1 cellular context compared by ENCODE assay signal in the genomic region with DNA sequence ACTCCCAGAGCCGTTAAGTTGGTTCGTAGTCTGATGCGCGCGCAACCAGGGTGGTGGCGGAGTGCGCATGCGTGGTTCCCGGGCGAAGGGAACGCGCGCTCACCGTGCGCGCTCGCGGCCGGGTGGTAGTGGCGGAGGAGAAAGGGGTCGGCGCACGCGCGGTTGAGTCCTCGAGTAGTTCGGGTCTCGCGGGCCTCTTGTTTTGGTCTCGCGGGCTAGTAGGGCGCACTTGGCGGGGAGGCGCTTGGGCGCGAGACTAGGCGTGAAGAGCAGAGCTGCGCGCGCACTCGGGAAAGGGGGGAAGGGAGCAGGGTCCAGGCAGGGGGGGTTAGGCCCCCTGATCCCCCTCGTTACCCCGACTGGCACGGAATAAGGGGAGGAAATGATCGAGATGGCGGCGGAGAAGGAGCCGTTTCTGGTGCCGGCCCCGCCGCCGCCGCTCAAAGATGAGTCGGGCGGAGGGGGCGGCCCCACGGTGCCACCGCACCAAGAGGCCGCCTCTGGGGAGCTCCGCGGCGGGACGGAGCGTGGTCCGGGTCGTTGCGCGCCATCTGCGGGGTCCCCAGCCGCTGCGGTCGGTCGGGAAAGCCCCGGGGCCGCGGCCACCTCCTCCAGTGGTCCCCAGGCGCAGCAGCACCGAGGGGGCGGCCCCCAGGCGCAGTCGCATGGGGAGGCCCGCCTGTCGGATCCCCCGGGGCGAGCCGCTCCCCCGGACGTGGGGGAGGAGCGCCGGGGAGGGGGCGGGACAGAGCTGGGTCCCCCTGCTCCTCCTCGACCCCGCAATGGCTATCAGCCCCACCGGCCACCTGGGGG.
A peak's percentile ranks its signal among the peaks of the same experiment; 100 is the strongest.
TF ChIP-seq lines count a peak whose summit lies in the region.

MEPCE (plus strand) TSS at position 195 of the 813 bp plus-strand sequence; CDS start at position 383, 188 bp downstream.

TF ChIP-seq in HepG2, 621 proteins besides CTCF, POLR2A, EP300 and RAD21 (continued from another document and continues in another):
- TF ChIP-seq, protein P1, sequence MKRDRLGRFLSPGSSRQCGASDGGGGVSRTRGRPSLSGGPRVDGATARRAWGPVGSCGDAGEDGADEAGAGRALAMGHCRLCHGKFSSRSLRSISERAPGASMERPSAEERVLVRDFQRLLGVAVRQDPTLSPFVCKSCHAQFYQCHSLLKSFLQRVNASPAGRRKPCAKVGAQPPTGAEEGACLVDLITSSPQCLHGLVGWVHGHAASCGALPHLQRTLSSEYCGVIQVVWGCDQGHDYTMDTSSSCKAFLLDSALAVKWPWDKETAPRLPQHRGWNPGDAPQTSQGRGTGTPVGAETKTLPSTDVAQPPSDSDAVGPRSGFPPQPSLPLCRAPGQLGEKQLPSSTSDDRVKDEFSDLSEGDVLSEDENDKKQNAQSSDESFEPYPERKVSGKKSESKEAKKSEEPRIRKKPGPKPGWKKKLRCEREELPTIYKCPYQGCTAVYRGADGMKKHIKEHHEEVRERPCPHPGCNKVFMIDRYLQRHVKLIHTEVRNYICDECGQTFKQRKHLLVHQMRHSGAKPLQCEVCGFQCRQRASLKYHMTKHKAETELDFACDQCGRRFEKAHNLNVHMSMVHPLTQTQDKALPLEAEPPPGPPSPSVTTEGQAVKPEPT (CRISPR knock-in tag; IDR thresholded peaks at IDR 0.05; ENCODE audit: low read depth), result no peak
- TF ChIP-seq ZNF260 (CRISPR knock-in tag; IDR thresholded peaks at IDR 0.05; ENCODE audit: borderline replicate concordance, low read depth) (no peak), ZNF558 (CRISPR knock-in tag; IDR thresholded peaks at IDR 0.05; ENCODE audit: borderline replicate concordance) (no peak), EHMT2 (IDR thresholded peaks at IDR 0.05; ENCODE audit: borderline replicate concordance, low read depth, low read length) (no peak), GTF2F1 (IDR thresholded peaks at IDR 0.05; ENCODE audit: low read length) (no peak), ZEB1 (IDR thresholded peaks at IDR 0.05; ENCODE audit: insufficient replicate concordance, low read depth) (no peak), ZBTB3 (CRISPR knock-in tag; IDR thresholded peaks at IDR 0.05; ENCODE audit: borderline replicate concordance, low read depth) (no peak), ZNF292 (CRISPR knock-in tag; IDR thresholded peaks at IDR 0.05; ENCODE audit: borderline replicate concordance, low read depth) (no peak), ELF1 (CRISPR knock-in tag; IDR thresholded peaks at IDR 0.05) (no peak), ZFP36L2 (CRISPR knock-in tag; IDR thresholded peaks at IDR 0.05) (no peak), ZGPAT (CRISPR knock-in tag; IDR thresholded peaks at IDR 0.05) (peak; percentile 52; the same call in 1 of the 2 replicates), ZNF598 (CRISPR knock-in tag; IDR thresholded peaks at IDR 0.05; ENCODE audit: borderline replicate concordance) (no peak), RORA (CRISPR knock-in tag; IDR thresholded peaks at IDR 0.05) (no peak), ZSCAN20 (CRISPR knock-in tag; IDR thresholded peaks at IDR 0.05; ENCODE audit: borderline replicate concordance) (no peak), ZNF891 (CRISPR knock-in tag; IDR thresholded peaks at IDR 0.05) (peak; percentile 15; the same call in 1 of the 2 replicates), PHF20 (CRISPR knock-in tag; IDR thresholded peaks at IDR 0.05) (no peak), WIZ (CRISPR knock-in tag; IDR thresholded peaks at IDR 0.05) (no peak), SNAPC2 (CRISPR knock-in tag; IDR thresholded peaks at IDR 0.05) (peak; percentile 55; the same call in 1 of the 2 replicates), NCOR1 (IDR thresholded peaks at IDR 0.05; ENCODE audit: borderline replicate concordance, low read length) (peak; percentile 62), MED1 (CRISPR knock-in tag; IDR thresholded peaks at IDR 0.05) (no peak; the same call in 1 of the 2 replicates), ZNF432 (CRISPR knock-in tag; IDR thresholded peaks at IDR 0.05; ENCODE audit: borderline replicate concordance) (no peak), MZF1 (CRISPR knock-in tag; IDR thresholded peaks at IDR 0.05; ENCODE audit: borderline replicate concordance) (no peak), ZNF317 (CRISPR knock-in tag; IDR thresholded peaks at IDR 0.05) (0 out of 2 replicates have a peak, but pooled peaks have one; percentile 35), ZNF615 (CRISPR knock-in tag; IDR thresholded peaks at IDR 0.05; ENCODE audit: borderline replicate concordance) (peak; percentile 94; the same call in 1 of the 2 replicates), ZNF549 (CRISPR knock-in tag; IDR thresholded peaks at IDR 0.05) (no peak), ATF7 (IDR thresholded peaks at IDR 0.05) (no peak), ATF7 (CRISPR knock-in tag; IDR thresholded peaks at IDR 0.05) (no peak), ZNF468 (CRISPR knock-in tag; IDR thresholded peaks at IDR 0.05) (no peak), PBX3 (CRISPR knock-in tag; IDR thresholded peaks at IDR 0.05; ENCODE audit: borderline replicate concordance) (no peak), HHEX (CRISPR knock-in tag; IDR thresholded peaks at IDR 0.05) (no peak), HNF4A (CRISPR knock-in tag; IDR thresholded peaks at IDR 0.05) (peak; percentile 70), ZNF616 (CRISPR knock-in tag; IDR thresholded peaks at IDR 0.05; ENCODE audit: low read depth) (0 out of 2 replicates have a peak, but pooled peaks have one; percentile 17), RBM39 (IDR thresholded peaks at IDR 0.05; ENCODE audit: low read depth, low read length, poor library complexity, severe bottlenecking) (peak; percentile 18), FOSL2 (CRISPR knock-in tag; IDR thresholded peaks at IDR 0.05) (0 out of 2 replicates have a peak, but pooled peaks have one; percentile 6), XBP1 (CRISPR knock-in tag; IDR thresholded peaks at IDR 0.05) (no peak), ZNF644 (CRISPR knock-in tag; IDR thresholded peaks at IDR 0.05; ENCODE audit: low read depth) (no peak), ZNF510 (CRISPR knock-in tag; IDR thresholded peaks at IDR 0.05; ENCODE audit: low read depth) (no peak), ZNF101 (CRISPR knock-in tag; IDR thresholded peaks at IDR 0.05; ENCODE audit: borderline replicate concordance, low read depth) (no peak), SUZ12 (IDR thresholded peaks at IDR 0.05; ENCODE audit: low read depth, low read length) (no peak)
- TF ChIP-seq, protein P2, sequence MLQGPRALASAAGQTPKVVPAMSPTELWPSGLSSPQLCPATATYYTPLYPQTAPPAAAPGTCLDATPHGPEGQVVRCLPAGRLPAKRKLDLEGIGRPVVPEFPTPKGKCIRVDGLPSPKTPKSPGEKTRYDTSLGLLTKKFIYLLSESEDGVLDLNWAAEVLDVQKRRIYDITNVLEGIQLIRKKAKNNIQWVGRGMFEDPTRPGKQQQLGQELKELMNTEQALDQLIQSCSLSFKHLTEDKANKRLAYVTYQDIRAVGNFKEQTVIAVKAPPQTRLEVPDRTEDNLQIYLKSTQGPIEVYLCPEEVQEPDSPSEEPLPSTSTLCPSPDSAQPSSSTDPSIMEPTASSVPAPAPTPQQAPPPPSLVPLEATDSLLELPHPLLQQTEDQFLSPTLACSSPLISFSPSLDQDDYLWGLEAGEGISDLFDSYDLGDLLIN (CRISPR knock-in tag; IDR thresholded peaks at IDR 0.05; ENCODE audit: borderline replicate concordance), result no peak
- TF ChIP-seq, protein P3, sequence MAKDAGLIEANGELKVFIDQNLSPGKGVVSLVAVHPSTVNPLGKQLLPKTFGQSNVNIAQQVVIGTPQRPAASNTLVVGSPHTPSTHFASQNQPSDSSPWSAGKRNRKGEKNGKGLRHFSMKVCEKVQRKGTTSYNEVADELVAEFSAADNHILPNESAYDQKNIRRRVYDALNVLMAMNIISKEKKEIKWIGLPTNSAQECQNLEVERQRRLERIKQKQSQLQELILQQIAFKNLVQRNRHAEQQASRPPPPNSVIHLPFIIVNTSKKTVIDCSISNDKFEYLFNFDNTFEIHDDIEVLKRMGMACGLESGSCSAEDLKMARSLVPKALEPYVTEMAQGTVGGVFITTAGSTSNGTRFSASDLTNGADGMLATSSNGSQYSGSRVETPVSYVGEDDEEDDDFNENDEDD (CRISPR knock-in tag; IDR thresholded peaks at IDR 0.05; ENCODE audit: borderline replicate concordance), result peak; percentile 71; the same call in 1 of the 2 replicates
- TF ChIP-seq, protein P4, sequence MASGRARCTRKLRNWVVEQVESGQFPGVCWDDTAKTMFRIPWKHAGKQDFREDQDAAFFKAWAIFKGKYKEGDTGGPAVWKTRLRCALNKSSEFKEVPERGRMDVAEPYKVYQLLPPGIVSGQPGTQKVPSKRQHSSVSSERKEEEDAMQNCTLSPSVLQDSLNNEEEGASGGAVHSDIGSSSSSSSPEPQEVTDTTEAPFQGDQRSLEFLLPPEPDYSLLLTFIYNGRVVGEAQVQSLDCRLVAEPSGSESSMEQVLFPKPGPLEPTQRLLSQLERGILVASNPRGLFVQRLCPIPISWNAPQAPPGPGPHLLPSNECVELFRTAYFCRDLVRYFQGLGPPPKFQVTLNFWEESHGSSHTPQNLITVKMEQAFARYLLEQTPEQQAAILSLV (CRISPR knock-in tag; IDR thresholded peaks at IDR 0.05; ENCODE audit: borderline replicate concordance), result 0 out of 2 replicates have a peak, but pooled peaks have one; percentile 13
- TF ChIP-seq, protein P5, sequence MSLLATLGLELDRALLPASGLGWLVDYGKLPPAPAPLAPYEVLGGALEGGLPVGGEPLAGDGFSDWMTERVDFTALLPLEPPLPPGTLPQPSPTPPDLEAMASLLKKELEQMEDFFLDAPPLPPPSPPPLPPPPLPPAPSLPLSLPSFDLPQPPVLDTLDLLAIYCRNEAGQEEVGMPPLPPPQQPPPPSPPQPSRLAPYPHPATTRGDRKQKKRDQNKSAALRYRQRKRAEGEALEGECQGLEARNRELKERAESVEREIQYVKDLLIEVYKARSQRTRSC (CRISPR knock-in tag; IDR thresholded peaks at IDR 0.05; ENCODE audit: low read depth), result no peak
- TF ChIP-seq, protein P6, sequence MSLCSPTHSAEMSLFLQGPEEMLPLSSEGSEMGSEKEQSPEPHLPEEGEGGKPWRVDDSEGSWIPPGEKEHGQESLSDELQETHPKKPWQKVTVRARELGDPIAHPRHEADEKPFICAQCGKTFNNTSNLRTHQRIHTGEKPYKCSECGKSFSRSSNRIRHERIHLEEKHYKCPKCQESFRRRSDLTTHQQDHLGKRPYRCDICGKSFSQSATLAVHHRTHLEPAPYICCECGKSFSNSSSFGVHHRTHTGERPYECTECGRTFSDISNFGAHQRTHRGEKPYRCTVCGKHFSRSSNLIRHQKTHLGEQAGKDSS (CRISPR knock-in tag; IDR thresholded peaks at IDR 0.05; ENCODE audit: borderline replicate concordance, low read depth), result no peak
- TF ChIP-seq, protein P7, sequence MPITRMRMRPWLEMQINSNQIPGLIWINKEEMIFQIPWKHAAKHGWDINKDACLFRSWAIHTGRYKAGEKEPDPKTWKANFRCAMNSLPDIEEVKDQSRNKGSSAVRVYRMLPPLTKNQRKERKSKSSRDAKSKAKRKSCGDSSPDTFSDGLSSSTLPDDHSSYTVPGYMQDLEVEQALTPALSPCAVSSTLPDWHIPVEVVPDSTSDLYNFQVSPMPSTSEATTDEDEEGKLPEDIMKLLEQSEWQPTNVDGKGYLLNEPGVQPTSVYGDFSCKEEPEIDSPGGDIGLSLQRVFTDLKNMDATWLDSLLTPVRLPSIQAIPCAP (CRISPR knock-in tag; IDR thresholded peaks at IDR 0.05; ENCODE audit: low read depth), result no peak
- TF ChIP-seq, protein P8, sequence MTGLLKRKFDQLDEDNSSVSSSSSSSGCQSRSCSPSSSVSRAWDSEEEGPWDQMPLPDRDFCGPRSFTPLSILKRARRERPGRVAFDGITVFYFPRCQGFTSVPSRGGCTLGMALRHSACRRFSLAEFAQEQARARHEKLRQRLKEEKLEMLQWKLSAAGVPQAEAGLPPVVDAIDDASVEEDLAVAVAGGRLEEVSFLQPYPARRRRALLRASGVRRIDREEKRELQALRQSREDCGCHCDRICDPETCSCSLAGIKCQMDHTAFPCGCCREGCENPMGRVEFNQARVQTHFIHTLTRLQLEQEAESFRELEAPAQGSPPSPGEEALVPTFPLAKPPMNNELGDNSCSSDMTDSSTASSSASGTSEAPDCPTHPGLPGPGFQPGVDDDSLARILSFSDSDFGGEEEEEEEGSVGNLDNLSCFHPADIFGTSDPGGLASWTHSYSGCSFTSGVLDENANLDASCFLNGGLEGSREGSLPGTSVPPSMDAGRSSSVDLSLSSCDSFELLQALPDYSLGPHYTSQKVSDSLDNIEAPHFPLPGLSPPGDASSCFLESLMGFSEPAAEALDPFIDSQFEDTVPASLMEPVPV (CRISPR knock-in tag; IDR thresholded peaks at IDR 0.05), result no peak; the same call in 1 of the 2 replicates
- TF ChIP-seq, protein P9, sequence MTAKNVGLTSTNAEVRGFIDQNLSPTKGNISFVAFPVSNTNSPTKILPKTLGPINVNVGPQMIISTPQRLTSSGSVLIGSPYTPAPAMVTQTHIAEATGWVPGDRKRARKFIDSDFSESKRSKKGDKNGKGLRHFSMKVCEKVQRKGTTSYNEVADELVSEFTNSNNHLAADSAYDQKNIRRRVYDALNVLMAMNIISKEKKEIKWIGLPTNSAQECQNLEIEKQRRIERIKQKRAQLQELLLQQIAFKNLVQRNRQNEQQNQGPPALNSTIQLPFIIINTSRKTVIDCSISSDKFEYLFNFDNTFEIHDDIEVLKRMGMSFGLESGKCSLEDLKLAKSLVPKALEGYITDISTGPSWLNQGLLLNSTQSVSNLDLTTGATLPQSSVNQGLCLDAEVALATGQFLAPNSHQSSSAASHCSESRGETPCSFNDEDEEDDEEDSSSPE (CRISPR knock-in tag; IDR thresholded peaks at IDR 0.05), result 0 out of 2 replicates have a peak, but pooled peaks have one; percentile 27
